ENCODE assay signal across 8 cellular contexts in the genomic region with DNA sequence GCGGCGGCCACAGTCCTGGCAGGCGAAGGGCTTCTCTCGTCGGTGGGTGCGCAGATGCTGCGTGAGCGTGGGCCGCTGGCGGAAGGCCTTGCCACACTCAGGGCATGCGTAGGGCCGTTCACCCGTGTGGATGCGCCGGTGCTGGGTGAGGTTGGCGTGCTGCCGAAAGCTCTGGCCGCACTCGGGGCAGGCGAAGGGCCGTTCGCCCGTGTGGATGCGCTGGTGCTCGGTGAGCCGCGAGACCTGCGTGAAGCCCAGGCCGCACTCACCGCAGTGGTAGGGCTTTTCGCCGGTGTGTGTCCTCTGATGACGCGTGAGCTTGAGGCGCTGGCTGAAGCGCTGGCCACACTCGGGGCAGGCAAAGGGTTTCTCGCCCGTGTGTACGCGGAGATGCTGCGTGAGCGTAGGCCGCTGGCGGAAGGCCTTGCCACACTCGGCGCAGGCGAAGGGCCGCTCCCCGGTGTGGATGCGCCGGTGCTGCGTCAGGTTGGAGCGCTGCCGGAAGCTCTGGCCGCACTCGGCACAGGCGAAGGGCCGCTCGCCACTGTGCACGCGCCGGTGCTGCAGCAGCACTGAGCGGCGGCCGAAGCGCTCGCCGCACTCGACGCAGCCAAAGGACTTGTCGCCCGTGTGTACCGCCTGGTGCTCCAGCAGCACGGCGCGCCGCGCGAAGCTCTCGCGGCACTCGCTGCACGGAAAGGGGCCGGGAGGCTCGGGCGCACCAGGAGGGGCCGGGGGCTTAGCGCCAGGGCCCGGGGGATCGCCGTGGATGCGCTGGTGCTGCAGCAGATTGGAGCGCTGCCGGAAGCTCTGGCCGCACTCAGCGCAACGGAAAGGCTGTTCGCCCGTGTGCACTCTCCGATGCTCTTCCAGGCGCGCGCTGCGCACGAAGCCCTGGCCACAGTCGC. TPM values are rescaled to one million over a fixed set of nuclear protein-coding genes. Genes with fewer than 3 reads are reported as not detected.
A peak's percentile ranks its signal among the peaks of the same experiment; 100 is the strongest.
DNase-seq lines count a peak whose midpoint lies in the region; ATAC-seq and TF ChIP-seq lines count a peak whose summit lies in the region.

No MANE protein-coding gene starts in this region.

- H3K14ac ChIP-seq in mesenchymal stem cell (ENCODE audit: low read length in 2 of 2) = no peak overlapping the region

- H3K4me1 ChIP-seq in mesenchymal stem cell (ENCODE audit: control insufficient read depth, insufficient read depth, low read depth, low read length) (peaks cover 19% of the 10 kb centered on the region), uterus (peaks cover 0 to 18% of the 10 kb centered on the region in 2 donors)

- H3K23ac ChIP-seq in mesenchymal stem cell (ENCODE audit: low read length in 2 of 2) = peak overlapping the region in 1 of 2 experiments; percentile 0

- H3K18ac ChIP-seq in mesenchymal stem cell (ENCODE audit: low read depth in 1 of 2, low read length in 2 of 2) = peak overlapping the region in 1 of 2 experiments; percentile 32

- ATAC-seq in Right ventricle myocardium superior (ENCODE audit: poor library complexity) (peak; percentile 1), Right ventricle myocardium inferior (no peak), GM21723 (IDR thresholded peaks at IDR 0.05; ENCODE audit: unreplicated experiment) (no peak), GM21576 (IDR thresholded peaks at IDR 0.05; ENCODE audit: unreplicated experiment) (no peak)

- 52% methylated on average over 102 of the region's 107 CpGs for WGBS in mesenchymal stem cell

- peak in 1 of 2 donors; percentile 19 for TF ChIP-seq POLR2A in uterus (IDR thresholded peaks at IDR 0.05)

- H3K27me3 ChIP-seq in mesenchymal stem cell (ENCODE audit: control insufficient read depth in 1 of 2, insufficient read depth in 1 of 2, low read length in 2 of 2) = no peaks in the 10 kb centered on the region
- no peaks in the 10 kb centered on the region for H3K27me3 ChIP-seq in uterus

- no peak overlapping the region for H2AK5ac ChIP-seq in mesenchymal stem cell (ENCODE audit: low read length, severe bottlenecking)

- H3K4me2 ChIP-seq in mesenchymal stem cell (ENCODE audit: low read length, poor library complexity, severe bottlenecking) = no peak overlapping the region

- peak overlapping the region; percentile 70 for H4K91ac ChIP-seq in mesenchymal stem cell (ENCODE audit: low read length)

- intact Hi-C loops in Right ventricle myocardium superior (cut with DNase I) = no loop called here
- intact Hi-C loops in Right ventricle myocardium inferior (cut with DNase I) = no loop called here
- intact Hi-C loops in uterus (cut with DNase I; ENCODE audit: low total_unique reads) = no loop called here

- no peak overlapping the region for H2BK12ac ChIP-seq in mesenchymal stem cell (ENCODE audit: low read length in 2 of 2)

- peak overlapping the region; percentile 26 to 70 for H3K4me3 ChIP-seq in mesenchymal stem cell (ENCODE audit: insufficient read depth in 1 of 2, low read depth in 1 of 2, low read length in 2 of 2)
- peak overlapping the region; percentile 18 to 41 for H3K4me3 ChIP-seq in uterus

- peak overlapping the region; percentile 74 for H3K9ac ChIP-seq in mesenchymal stem cell (ENCODE audit: low read length)

- H3K27ac ChIP-seq in mesenchymal stem cell (ENCODE audit: low read length, poor library complexity, severe bottlenecking) (no peak overlapping the region), uterus (peak overlapping the region in 1 of 2 donors; percentile 60)

- no peak overlapping the region for H2BK120ac ChIP-seq in mesenchymal stem cell (ENCODE audit: low read depth, low read length)

- peak overlapping the region in 1 of 2 experiments; percentile 9 for H3K4ac ChIP-seq in mesenchymal stem cell (ENCODE audit: low read depth in 1 of 2, low read length in 2 of 2)

- peaks cover 26% of the 10 kb centered on the region for H3K79me1 ChIP-seq in mesenchymal stem cell (replicated peaks; ENCODE audit: low read length, poor library complexity, severe bottlenecking)

- peak overlapping the region; percentile 82 for H4K8ac ChIP-seq in mesenchymal stem cell (ENCODE audit: low read length)

- TF ChIP-seq CTCF in uterus (IDR thresholded peaks at IDR 0.05) = no peak

- H2AFZ ChIP-seq in mesenchymal stem cell (ENCODE audit: low read depth, low read length) = no peak overlapping the region

- H2BK15ac ChIP-seq in mesenchymal stem cell (ENCODE audit: low read depth, poor library complexity, severe bottlenecking) = no peak overlapping the region

- H2BK5ac ChIP-seq in mesenchymal stem cell (ENCODE audit: low read depth, low read length, poor library complexity, severe bottlenecking) = no peak overlapping the region

- peaks cover 13 to 21% of the 10 kb centered on the region in 2 experiments for H3K36me3 ChIP-seq in mesenchymal stem cell (ENCODE audit: control insufficient read depth in 1 of 2, insufficient read depth in 2 of 2, low read depth in 1 of 2, low read length in 2 of 2)
- H3K36me3 ChIP-seq in uterus = no peaks in the 10 kb centered on the region

- DNase-seq in Right ventricle myocardium superior = no peak
- no peak for DNase-seq in Right ventricle myocardium inferior (ENCODE audit: missing footprints)
- peak; percentile 47 for DNase-seq in cerebellum (ENCODE audit: low spot score)
- no peak for DNase-seq in mesenchymal stem cell
- no peak for DNase-seq in uterus
- no peak for DNase-seq in putamen (ENCODE audit: low spot score)

- H3K9me3 ChIP-seq in mesenchymal stem cell (ENCODE audit: control insufficient read depth, low read length) (no peaks in the 10 kb centered on the region), uterus (no peaks in the 10 kb centered on the region)

RNA-seq across cellular contexts. Expression of gene UBE2M, which starts 4.0 kb away (rescaled TPM):
- 116 TPM for total RNA-seq in Right ventricle myocardium superior
- total RNA-seq in Right ventricle myocardium inferior = 130 TPM
- 36.0 TPM for total RNA-seq in cerebellum
- 81.0 TPM for polyA plus RNA-seq in mesenchymal stem cell (2013, experiment 1 of 2)
- polyA plus RNA-seq in mesenchymal stem cell (2013, experiment 2 of 2) = 78.3 TPM
- total RNA-seq in uterus = 10 to 100 TPM in 3 of 4 donors, 1 to 10 TPM in 1; 6.1 to 63.7 (median 24.9) TPM

RNA-seq across cellular contexts. Expression of gene CHMP2A, which starts 7.5 kb away (rescaled TPM):
- 115 TPM for total RNA-seq in Right ventricle myocardium superior
- 123 TPM for total RNA-seq in Right ventricle myocardium inferior
- total RNA-seq in cerebellum = 31.8 TPM
- polyA plus RNA-seq in mesenchymal stem cell (2013, experiment 1 of 2) = 148 TPM
- 144 TPM for polyA plus RNA-seq in mesenchymal stem cell (2013, experiment 2 of 2)
- total RNA-seq in uterus = 10 to 100 TPM; 30.9 to 77.8 (median 56.0) TPM

RNA-seq across cellular contexts. Expression of gene MZF1, which starts 10.8 kb away (rescaled TPM):
- 9.2 TPM for total RNA-seq in Right ventricle myocardium superior
- 10.0 TPM for total RNA-seq in Right ventricle myocardium inferior
- 20.5 TPM for total RNA-seq in cerebellum
- polyA plus RNA-seq in mesenchymal stem cell (2013, experiment 1 of 2) = 9.8 TPM
- polyA plus RNA-seq in mesenchymal stem cell (2013, experiment 2 of 2) = 8.9 TPM
- total RNA-seq in uterus = 10 to 100 TPM; 26.5 to 41.5 (median 30.0) TPM

RNA-seq across cellular contexts. Expression of gene TRIM28, which starts 18.5 kb away (rescaled TPM):
- 132 TPM for total RNA-seq in Right ventricle myocardium superior
- 143 TPM for total RNA-seq in Right ventricle myocardium inferior
- total RNA-seq in cerebellum = 207 TPM
- polyA plus RNA-seq in mesenchymal stem cell (2013, experiment 1 of 2) = 229 TPM
- polyA plus RNA-seq in mesenchymal stem cell (2013, experiment 2 of 2) = 226 TPM
- total RNA-seq in uterus = 100 to 1,000 TPM; 192 to 322 (median 280) TPM

RNA-seq across cellular contexts. Expression of gene ZBTB45, which starts 42.8 kb away (rescaled TPM):
- total RNA-seq in Right ventricle myocardium superior (7.9 TPM), Right ventricle myocardium inferior (9.9 TPM), cerebellum (7.5 TPM), uterus (10 to 100 TPM in 1 of 4 donors, 1 to 10 TPM in 2, under 1 TPM in 1; 0.88 to 17.8 (median 3.8) TPM)
- polyA plus RNA-seq in mesenchymal stem cell (2013, experiment 1 of 2) = 12.3 TPM
- polyA plus RNA-seq in mesenchymal stem cell (2013, experiment 2 of 2) = 12.7 TPM
